In genomic region chr5:154481584-154482381, GRCh38 we compare ENCODE assay signal across 30 cellular contexts. TPM values are rescaled to one million over a fixed set of nuclear protein-coding genes. Genes with fewer than 3 reads are reported as not detected.
"Had no signal": no experiment of that assay in that cellular context is flagged by ENCODE, and none has a peak within 500 bp of the region (broad histone marks: within the 10 kb centered on the region; RNA-seq: fewer than 3 reads in every experiment).

No MANE protein-coding gene starts in this region.

- H3K9me3 Mint-ChIP-seq: activated naive CD4-positive, alpha-beta T cell treated with anti-CD3 and anti-CD28 coated beads, Interleukin-2, amount 50 U/mL, for 72 hours; activated T-cell treated with anti-CD3 and anti-CD28 coated beads, Interleukin-2, amount 50 U/mL, for 72 hours; nephron progenitor cell had no signal

- H3K36me3 ChIP-seq: breast epithelium, heart left ventricle, left ventricle myocardium inferior, neutrophil, tibial nerve, uterus had no signal

- H3K4me3 ChIP-seq: breast epithelium, heart left ventricle, left ventricle myocardium inferior, lung, tibial nerve, uterus had no signal

- FAIRE-seq: islet of Langerhans, small intestine had no signal

- H3K27ac Mint-ChIP-seq: activated naive CD4-positive, alpha-beta T cell treated with anti-CD3 and anti-CD28 coated beads, Interleukin-2, amount 50 U/mL, for 72 hours; activated T-cell treated with anti-CD3 and anti-CD28 coated beads, Interleukin-2, amount 50 U/mL, for 72 hours; nephron progenitor cell had no signal

- DNase-seq: activated CD4-positive, alpha-beta T cell treated with anti-CD3 and anti-CD28 coated beads for 1 hour; activated CD4-positive, alpha-beta T cell treated with anti-CD3 and anti-CD28 coated beads, Interleukin-2, amount 50 U/mL, for 1 hour; activated naive CD4-positive, alpha-beta T cell; activated T-cell treated with anti-CD3 and anti-CD28 coated beads for 4 hours; activated T-cell treated with anti-CD3 and anti-CD28 coated beads, Interleukin-2, amount 50 U/mL, for 72 hours; central memory CD4-positive, alpha-beta T cell; foreskin fibroblast; heart left ventricle; left ventricle myocardium inferior; mesendoderm; naive B cell; stimulated activated CD4-positive, alpha-beta T cell treated with anti-CD3 and anti-CD28 coated beads, Interleukin-2, amount 100 ng/mL, for 24 hours; stimulated activated naive CD4-positive, alpha-beta T cell treated with Interleukin-2 at 50 U/mL for 16 hours; T-helper 17 cell; T1000; uterus had no signal

- H3K9me3 ChIP-seq: breast epithelium, heart left ventricle, left ventricle myocardium inferior, neutrophil, tibial nerve, uterus had no signal

- ATAC-seq: esophagus mucosa, heart left ventricle, sciatic nerve, T-helper 17 cell had no signal

- H3K27ac ChIP-seq: breast epithelium, left ventricle myocardium inferior, neutrophil, tibial nerve, uterus had no signal

RNA-seq across cellular contexts. Expression of gene HAND1, which starts 3.8 kb away (rescaled TPM):
- total RNA-seq: activated naive CD4-positive, alpha-beta T cell treated with anti-CD3 and anti-CD28 coated beads, Interleukin-2, amount 50 U/mL, for 72 hours; activated T-cell treated with anti-CD3 and anti-CD28 coated beads, Interleukin-2, amount 50 U/mL, for 72 hours; esophagus mucosa; osteocyte; posterior vena cava; renal cortical epithelial cell; sciatic nerve; T-helper 17 cell; temporal lobe; tibial nerve had no signal
